ENCODE assay signal across 7 cellular contexts in the genomic region with DNA sequence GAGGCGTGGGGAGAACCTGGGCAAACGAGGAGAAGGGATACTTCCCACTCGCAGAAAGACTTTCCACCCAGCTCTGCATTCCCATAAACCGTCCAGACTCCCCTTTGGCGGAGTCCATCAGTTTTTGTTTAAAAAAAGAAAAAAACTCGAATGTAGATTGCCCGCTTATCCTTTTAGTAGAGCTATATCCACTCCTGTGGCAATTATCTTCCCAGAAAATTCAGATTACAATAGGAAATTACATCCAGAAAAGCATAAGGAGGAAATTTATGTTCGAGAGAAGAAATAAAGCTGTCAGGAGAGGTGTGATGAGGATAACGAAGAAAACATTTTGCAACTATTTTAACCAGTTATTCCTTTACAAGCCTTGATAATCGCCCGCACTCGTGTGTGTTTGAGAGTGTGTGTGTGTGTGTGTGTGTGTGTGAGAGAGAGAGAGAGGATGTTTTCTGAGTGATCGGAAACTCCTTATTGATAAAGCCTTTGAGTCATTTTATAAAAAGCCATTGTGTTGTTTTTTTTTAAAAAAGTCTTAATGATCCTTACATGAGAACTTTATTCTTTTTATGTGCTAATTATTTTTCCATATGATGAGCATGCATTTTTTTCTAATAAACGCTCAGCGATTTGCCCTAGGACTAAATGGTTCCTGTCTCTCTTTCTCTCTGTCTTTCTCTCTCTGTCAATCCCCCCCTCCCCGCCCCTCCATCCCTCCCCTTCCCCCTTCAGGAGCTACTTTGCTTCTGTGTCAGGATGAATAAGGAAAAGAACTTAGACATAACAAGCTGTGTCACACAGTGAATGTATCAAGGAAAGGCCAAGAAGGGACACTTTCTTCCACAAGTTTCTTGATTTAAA. TPM values are rescaled to one million over a fixed set of nuclear protein-coding genes. Genes with fewer than 3 reads are reported as not detected.
DNase-seq lines count a peak whose midpoint lies in the region; ATAC-seq and TF ChIP-seq lines count a peak whose summit lies in the region.

No MANE protein-coding gene starts in this region.

- TF ChIP-seq CTCF in H9 (conservative IDR thresholded peaks at IDR 0.05) = no peak
- TF ChIP-seq CTCF in PC-3 (conservative IDR thresholded peaks at IDR 0.05; ENCODE audit: low read depth, low read length) = no peak
- no peak for TF ChIP-seq CTCF in body of pancreas (IDR thresholded peaks at IDR 0.05)
- no peak for TF ChIP-seq CTCF in liver (IDR thresholded peaks at IDR 0.05; ENCODE audit: low read depth, low read length, missing input control)

- peaks cover 0 to 3% of the 10 kb centered on the region in 2 experiments; a peak in 1 of 5 replicates for H3K9me3 Mint-ChIP-seq in H9
- no peaks in the 10 kb centered on the region for H3K9me3 Mint-ChIP-seq in stimulated activated naive CD8-positive, alpha-beta T cell treated with anti-CD3 and anti-CD28 coated beads, Interleukin-15, Interleukin-2, amounts not matched to agents 100 ng/mL and 50 ng/mL, for 24 hours

- H3K27ac ChIP-seq in H9 (ENCODE audit: insufficient read length, low read depth, low read length) = no peak overlapping the region
- peak overlapping the region; percentile 65 for H3K27ac ChIP-seq in PC-3 (ENCODE audit: low read length)
- H3K27ac ChIP-seq in body of pancreas = peak overlapping the region; percentile 80 to 97 (median 94)
- peak overlapping the region; percentile 95 to 97 for H3K27ac ChIP-seq in liver (ENCODE audit: low read depth in 1 of 2, low read length in 2 of 2)

- H3K27me3 ChIP-seq in H9 (ENCODE audit: insufficient read depth, low read length) (no peaks in the 10 kb centered on the region), PC-3 (ENCODE audit: low read length) (no peaks in the 10 kb centered on the region), body of pancreas (no peaks in the 10 kb centered on the region), liver (ENCODE audit: control insufficient read depth in 4 of 4, insufficient read depth in 4 of 4, low read length in 3 of 4) (no peaks in the 10 kb centered on the region)

- no peaks in the 10 kb centered on the region for H3K9me3 ChIP-seq in H9 (ENCODE audit: control insufficient read depth, low read depth, low read length)
- no peaks in the 10 kb centered on the region for H3K9me3 ChIP-seq in PC-3 (ENCODE audit: low read length)
- no peaks in the 10 kb centered on the region for H3K9me3 ChIP-seq in body of pancreas
- H3K9me3 ChIP-seq in liver (ENCODE audit: control insufficient read depth in 4 of 4, low read length in 3 of 4) = no peaks in the 10 kb centered on the region

- H3K4me1 ChIP-seq in H9 (ENCODE audit: insufficient read depth, low read length) = peaks cover 2% of the 10 kb centered on the region; the same call in 1 of the 2 replicates
- H3K4me1 ChIP-seq in PC-3 (ENCODE audit: insufficient read depth, low read length) = peaks cover 37% of the 10 kb centered on the region
- H3K4me1 ChIP-seq in body of pancreas = peaks cover 23% of the 10 kb centered on the region
- peaks cover 4 to 30% (median 18%) of the 10 kb centered on the region in 4 donors for H3K4me1 ChIP-seq in liver (ENCODE audit: control insufficient read depth in 4 of 4, insufficient read depth in 4 of 4, low read length in 3 of 4)

- POLR2A ChIA-PET in PC-3 (lab: Charles Lee; ENCODE audit: unreplicated experiment) = no interaction called here

- H2AK5ac ChIP-seq in H9 (ENCODE audit: insufficient read length, low read length) = no peak overlapping the region

- no peak overlapping the region for H3K56ac ChIP-seq in H9 (ENCODE audit: insufficient read length, low read depth, low read length)

- H3K36me3 Mint-ChIP-seq in H9 (ENCODE audit: insufficient read depth in 1 of 3, low read depth in 3 of 3) = peaks cover 0 to 5% (median 2%) of the 10 kb centered on the region in 3 experiments; a peak in 2 of 7 replicates
- H3K36me3 Mint-ChIP-seq in stimulated activated naive CD8-positive, alpha-beta T cell treated with anti-CD3 and anti-CD28 coated beads, Interleukin-15, Interleukin-2, amounts not matched to agents 100 ng/mL and 50 ng/mL, for 24 hours (ENCODE audit: low read depth) = peaks cover 17% of the 10 kb centered on the region

- H3K18ac ChIP-seq in H9 (ENCODE audit: insufficient read length, low read depth, low read length) = peak overlapping the region; percentile 81

- H3K36me3 ChIP-seq in PC-3 (ENCODE audit: low read depth, low read length) = no peaks in the 10 kb centered on the region
- no peaks in the 10 kb centered on the region for H3K36me3 ChIP-seq in body of pancreas (replicated peaks in 1 of 2; ENCODE audit: insufficient read depth in 1 of 2, low read depth in 2 of 2)
- no peaks in the 10 kb centered on the region for H3K36me3 ChIP-seq in liver (ENCODE audit: control insufficient read depth in 4 of 4, insufficient read depth in 3 of 4, low read depth in 1 of 4, low read length in 3 of 4)

- H3K27me3 Mint-ChIP-seq in H9 (ENCODE audit: low read depth) = no peaks in the 10 kb centered on the region
- H3K27me3 Mint-ChIP-seq in stimulated activated naive CD8-positive, alpha-beta T cell treated with anti-CD3 and anti-CD28 coated beads, Interleukin-15, Interleukin-2, amounts not matched to agents 100 ng/mL and 50 ng/mL, for 24 hours = no peaks in the 10 kb centered on the region

- no peak overlapping the region for H4K91ac ChIP-seq in H9 (ENCODE audit: insufficient read length, low read depth, low read length)

- H3K23ac ChIP-seq in H9 (ENCODE audit: insufficient read length, low read depth, low read length) = no peak overlapping the region

- H3K4ac ChIP-seq in H9 (ENCODE audit: low read depth, low read length) = no peak overlapping the region

- no peak for TF ChIP-seq POLR2A in body of pancreas (IDR thresholded peaks at IDR 0.05)

- H4K8ac ChIP-seq in H9 (replicated peaks; ENCODE audit: insufficient read length, low read depth, low read length) = no peak overlapping the region

- H3K9me2 ChIP-seq in PC-3 (replicated peaks; ENCODE audit: low read length) = no peaks in the 10 kb centered on the region

- ATAC-seq in PC-3 (no peak), body of pancreas (no peak), GM18519 (IDR thresholded peaks at IDR 0.05; ENCODE audit: low FRiP score, unreplicated experiment) (no peak)

- H3K79me2 ChIP-seq in H9 (ENCODE audit: insufficient read depth, low read length) = peaks cover 20% of the 10 kb centered on the region
- H3K79me2 ChIP-seq in PC-3 (ENCODE audit: low read length) = peaks cover 51% of the 10 kb centered on the region

- peak overlapping the region; percentile 85; the same call in 1 of the 2 replicates for H3K14ac ChIP-seq in H9 (ENCODE audit: insufficient read depth, low read length)

- H2BK20ac ChIP-seq in H9 (ENCODE audit: low read depth, low read length, poor library complexity, severe bottlenecking) = no peak overlapping the region

- peaks cover 12% of the 10 kb centered on the region for H3K23me2 ChIP-seq in H9 (ENCODE audit: insufficient read length, low read depth, low read length, poor library complexity, severe bottlenecking)

- H3T11ph ChIP-seq in H9 (ENCODE audit: low read length) = no peak overlapping the region

- H3K4me2 ChIP-seq in H9 (ENCODE audit: insufficient read depth, insufficient read length, low read length) (peak overlapping the region; percentile 81), PC-3 (ENCODE audit: low read length) (peak overlapping the region; percentile 84)

- H3F3A ChIP-seq in PC-3 (ENCODE audit: low read length, unreplicated experiment) = no peaks in the 10 kb centered on the region

- peak overlapping the region; percentile 72 for H3K4me3 ChIP-seq in PC-3 (ENCODE audit: low read length)
- peak overlapping the region; percentile 76 to 89 for H3K4me3 ChIP-seq in body of pancreas
- peak overlapping the region; percentile 84 to 96 (median 86) for H3K4me3 ChIP-seq in liver (ENCODE audit: low read depth in 1 of 3, low read length in 3 of 3)

- CTCF ChIA-PET in PC-3 (lab: Charles Lee) = interaction anchor here (1.1 kb wide), 2 partner anchors 38 to 131 kb away, joined by 5 read pairs; no protein-coding TSS in a partner anchor

- no peak overlapping the region for H2BK15ac ChIP-seq in H9 (ENCODE audit: low read depth, low read length)

- H2AFZ ChIP-seq in H9 (ENCODE audit: low read length) (no peak overlapping the region), PC-3 (ENCODE audit: low read length) (peak overlapping the region; percentile 83)

- WGBS in H9 (ENCODE audit: extremely low coverage, insufficient read length, low lambda C conversion rate) = no CpG with 5 or more reads among the region's 16 CpGs
- WGBS in body of pancreas, 2 donors = 2% methylated on average over 16 of the region's 16 CpGs
- WGBS in liver = 2% methylated on average over 16 of the region's 16 CpGs

- peak overlapping the region; percentile 94 to 98 (median 97) for H3K27ac Mint-ChIP-seq in H9
- peak overlapping the region; percentile 98 for H3K27ac Mint-ChIP-seq in stimulated activated naive CD8-positive, alpha-beta T cell treated with anti-CD3 and anti-CD28 coated beads, Interleukin-15, Interleukin-2, amounts not matched to agents 100 ng/mL and 50 ng/mL, for 24 hours

- H3K4me1 Mint-ChIP-seq in H9 = peaks cover 25 to 27% of the 10 kb centered on the region in 2 experiments
- H3K4me1 Mint-ChIP-seq in stimulated activated naive CD8-positive, alpha-beta T cell treated with anti-CD3 and anti-CD28 coated beads, Interleukin-15, Interleukin-2, amounts not matched to agents 100 ng/mL and 50 ng/mL, for 24 hours (ENCODE audit: low read depth) = peaks cover 33% of the 10 kb centered on the region

- BruUV-seq in PC-3 (replicated peaks; lab: Mats Ljungman, UMichigan) = no TSS peak

- H4K5ac ChIP-seq in H9 (ENCODE audit: insufficient read length, low read depth, low read length) = no peak overlapping the region

- TF ChIP-seq RAD21 in liver (IDR thresholded peaks at IDR 0.05) = no peak

- H3K9ac ChIP-seq in H9 (ENCODE audit: extremely low read depth, insufficient read length, low read length) = peak overlapping the region; percentile 90
- peak overlapping the region; percentile 89 for H3K9ac ChIP-seq in PC-3 (ENCODE audit: low read length)
- peak overlapping the region; percentile 89 to 95 for H3K9ac ChIP-seq in liver (ENCODE audit: low read depth in 1 of 2, low read length in 2 of 2)

- H4K20me1 ChIP-seq in H9 (ENCODE audit: control insufficient read depth, insufficient read depth, insufficient read length) (no peaks in the 10 kb centered on the region), PC-3 (ENCODE audit: low read length) (peaks cover 25% of the 10 kb centered on the region)

- H3K4me3 Mint-ChIP-seq in H9 = peak overlapping the region; percentile 95 to 97
- peak overlapping the region; percentile 88 for H3K4me3 Mint-ChIP-seq in stimulated activated naive CD8-positive, alpha-beta T cell treated with anti-CD3 and anti-CD28 coated beads, Interleukin-15, Interleukin-2, amounts not matched to agents 100 ng/mL and 50 ng/mL, for 24 hours

- intact Hi-C loops in PC-3 (cut with micrococcal nuclease) (no loop called here), body of pancreas (cut with DNase I) (no loop called here)

- no peak overlapping the region for H2BK120ac ChIP-seq in H9 (ENCODE audit: low read depth, low read length, poor library complexity, severe bottlenecking)

- DNase-seq in H9 = no peak
- peak; percentile 19 for DNase-seq in PC-3
- DNase-seq in body of pancreas = no peak
- DNase-seq in putamen (ENCODE audit: low spot score) = no peak

- no peak overlapping the region for H2BK12ac ChIP-seq in H9 (ENCODE audit: insufficient read length, low read depth, low read length)

- no peaks in the 10 kb centered on the region for H3K79me1 ChIP-seq in H9 (ENCODE audit: insufficient read depth, low read depth, low read length, poor library complexity, severe bottlenecking)

- no peak overlapping the region for H2BK5ac ChIP-seq in H9 (ENCODE audit: insufficient read length, low read length)

RNA-seq across cellular contexts. Expression of gene PPP3R1, which starts 1.1 kb away (rescaled TPM):
- total RNA-seq in H9 (2021) (71.8 and 74.2 TPM in 2 replicates), PC-3 (2014; rRNA removed) (13.7 and 21.8 TPM in 2 replicates), body of pancreas (10 to 100 TPM; 11.2 to 15.6 TPM), liver (10 to 100 TPM; 22.5 to 42.5 TPM)
- 10 to 100 TPM in 1 of 2 donors, 1 to 10 TPM in 1; 2.4 to 14.1 TPM for polyA plus RNA-seq in liver
